In genomic region chr2:159612255-159612901, GRCh38 we compare ENCODE assay signal across 1 cellular context.
TF ChIP-seq lines count a peak whose summit lies in the region.

No MANE protein-coding gene starts in this region.

TF ChIP-seq in K562, 482 proteins besides CTCF, POLR2A, EP300 and RAD21 (continued from another document and continues in another):
- TF ChIP-seq ZNF395 (CRISPR knock-in tag; IDR thresholded peaks at IDR 0.05) (no peak), HEY1 (CRISPR knock-in tag; IDR thresholded peaks at IDR 0.05; ENCODE audit: borderline replicate concordance) (0 out of 2 replicates have a peak, but pooled peaks have one; percentile 12), CC2D1A (IDR thresholded peaks at IDR 0.05) (no peak), BRD9 (IDR thresholded peaks at IDR 0.05; ENCODE audit: low read depth, partially characterized antibody) (no peak), THAP7 (CRISPR knock-in tag; IDR thresholded peaks at IDR 0.05) (no peak), BCOR (IDR thresholded peaks at IDR 0.05) (no peak), BRCA1 (IDR thresholded peaks at IDR 0.05) (no peak), BRCA1 (CRISPR knock-in tag; IDR thresholded peaks at IDR 0.05) (no peak), ZNF184 (CRISPR knock-in tag; IDR thresholded peaks at IDR 0.05) (no peak), POLR2H (tag; IDR thresholded peaks at IDR 0.05; ENCODE audit: low read depth) (no peak), ZNF280A (IDR thresholded peaks at IDR 0.05; ENCODE audit: low read depth, partially characterized antibody) (no peak), TOE1 (IDR thresholded peaks at IDR 0.05; ENCODE audit: borderline replicate concordance) (no peak), TOE1 (CRISPR knock-in tag; IDR thresholded peaks at IDR 0.05; ENCODE audit: borderline replicate concordance, low read depth) (no peak), CSDE1 (IDR thresholded peaks at IDR 0.05) (no peak; a peak in 1 of 4 replicates), ESRRA (IDR thresholded peaks at IDR 0.05; ENCODE audit: borderline replicate concordance, low read depth) (no peak), BACH1 (tag; IDR thresholded peaks at IDR 0.05) (0 out of 2 replicates have a peak, but pooled peaks have one; percentile 40), ZNF830 (CRISPR knock-in tag; IDR thresholded peaks at IDR 0.05) (no peak), ATF4 (CRISPR knock-in tag; IDR thresholded peaks at IDR 0.05) (no peak), GTF2B (IDR thresholded peaks at IDR 0.05; ENCODE audit: extremely low read depth, insufficient read length) (no peak), HDAC3 (IDR thresholded peaks at IDR 0.05; ENCODE audit: borderline replicate concordance, partially characterized antibody) (no peak), E2F8 (IDR thresholded peaks at IDR 0.05; ENCODE audit: low read depth, partially characterized antibody) (no peak), PPARD (CRISPR knock-in tag; IDR thresholded peaks at IDR 0.05) (no peak), ETS1 (conservative IDR thresholded peaks at IDR 0.05; ENCODE audit: control insufficient read depth, low read depth, low read length) (no peak), NFATC3 (IDR thresholded peaks at IDR 0.05) (no peak), SMAD3 (CRISPR knock-in tag; conservative IDR thresholded peaks at IDR 0.05) (no peak), POLR3A (IDR thresholded peaks at IDR 0.05; ENCODE audit: borderline replicate concordance, extremely low read depth, insufficient read depth, insufficient read length) (no peak), PYGO2 (tag; IDR thresholded peaks at IDR 0.05) (no peak), RFX5 (IDR thresholded peaks at IDR 0.05; ENCODE audit: low read depth, low read length) (no peak), PTRF (tag; IDR thresholded peaks at IDR 0.05) (no peak), MCM5 (IDR thresholded peaks at IDR 0.05; ENCODE audit: low read depth) (no peak), CEBPZ (IDR thresholded peaks at IDR 0.05; ENCODE audit: borderline replicate concordance, low read depth, low read length) (no peak), TCF3 (CRISPR knock-in tag; IDR thresholded peaks at IDR 0.05) (no peak), ZNF584 (CRISPR knock-in tag; IDR thresholded peaks at IDR 0.05; ENCODE audit: low read depth) (no peak), ATF7 (IDR thresholded peaks at IDR 0.05) (peak; percentile 30; the same call in 1 of the 2 replicates), ZNF140 (CRISPR knock-in tag; IDR thresholded peaks at IDR 0.05) (no peak), FOXK2 (conservative IDR thresholded peaks at IDR 0.05 in 1 of 2, IDR thresholded peaks at IDR 0.05 in 1 of 2; ENCODE audit: low read depth in 2 of 2) (peak; percentile 42 to 46; a peak in 2 of 4 replicates), ZNF23 (CRISPR knock-in tag; IDR thresholded peaks at IDR 0.05) (no peak), BRD4 (IDR thresholded peaks at IDR 0.05) (no peak), DLX4 (CRISPR knock-in tag; IDR thresholded peaks at IDR 0.05) (no peak), ARID3A (IDR thresholded peaks at IDR 0.05; ENCODE audit: borderline replicate concordance, low read depth, low read length) (peak; percentile 67; the same call in 1 of the 2 replicates), EGR1 (conservative IDR thresholded peaks at IDR 0.05) (no peak), ZNF551 (CRISPR knock-in tag; IDR thresholded peaks at IDR 0.05) (no peak), PTTG1 (tag; IDR thresholded peaks at IDR 0.05; ENCODE audit: low read depth) (no peak), RB1 (IDR thresholded peaks at IDR 0.05; ENCODE audit: low read depth) (no peak), SRSF9 (IDR thresholded peaks at IDR 0.05; ENCODE audit: borderline replicate concordance, low read depth, low read length) (no peak), POU5F1 (IDR thresholded peaks at IDR 0.05; ENCODE audit: borderline replicate concordance, low read depth, low read length, partially characterized antibody) (no peak), TCF7 (IDR thresholded peaks at IDR 0.05; ENCODE audit: borderline replicate concordance) (no peak), PBX2 (CRISPR knock-in tag; IDR thresholded peaks at IDR 0.05; ENCODE audit: low read depth) (no peak), PBX2 (tag; conservative IDR thresholded peaks at IDR 0.05; ENCODE audit: low read depth) (peak; percentile 80)
